27 cellular contexts compared by ENCODE assay signal in the genomic region with DNA sequence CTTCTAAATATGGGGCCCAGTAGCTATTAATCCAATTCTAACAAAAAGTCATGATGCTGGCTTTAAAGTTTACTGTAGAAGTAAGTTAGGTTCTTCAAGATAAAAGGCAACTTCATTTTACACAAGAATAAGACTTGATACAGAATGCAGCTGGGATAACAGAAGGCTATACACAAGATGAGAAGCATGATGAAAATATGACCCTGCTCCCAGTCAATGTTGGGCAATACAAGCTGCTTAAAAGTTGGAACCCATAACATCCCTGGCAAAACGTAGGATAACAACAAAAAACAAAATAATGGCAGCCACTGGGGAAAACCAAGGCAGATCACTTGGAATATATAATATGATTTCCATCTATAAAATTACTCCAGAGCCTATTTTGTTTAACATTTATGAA.
"Had no signal": no experiment of that assay in that cellular context is flagged by ENCODE, and none has a peak within 500 bp of the region (broad histone marks: within the 10 kb centered on the region; RNA-seq: fewer than 3 reads in every experiment).

No MANE protein-coding gene starts in this region.

- H3K4me3 ChIP-seq: neural progenitor cell, ovary, psoas muscle, right lobe of liver, sigmoid colon, stomach, thoracic aorta, thyroid gland, tibial nerve, upper lobe of left lung had no signal

- H3K27ac Mint-ChIP-seq: natural killer cell; nephron; neural progenitor cell; progenitor cell of endocrine pancreas; stimulated activated effector memory CD8-positive, alpha-beta T cell treated with anti-CD3 and anti-CD28 coated beads, Interleukin-12 subunit alpha, Interleukin-12 subunit beta, amount 100 ng/mL, for 72 hours; stimulated activated naive B cell treated with anti-CD40 and anti-IgM and Interleukin-4, amounts not matched to agents 10 μg/mL and 1 μg/mL and 100 μg/mL, for 72 hours; stimulated activated naive CD8-positive, alpha-beta T cell treated with anti-CD3 and anti-CD28 coated beads, Interleukin-15, Interleukin-2, amounts not matched to agents 100 ng/mL and 50 ng/mL, for 24 hours had no signal

- H3K36me3 Mint-ChIP-seq: natural killer cell; neural progenitor cell; stimulated activated effector memory CD8-positive, alpha-beta T cell treated with anti-CD3 and anti-CD28 coated beads, Interleukin-12 subunit alpha, Interleukin-12 subunit beta, amount 100 ng/mL, for 72 hours; stimulated activated naive B cell treated with anti-CD40 and anti-IgM and Interleukin-4, amounts not matched to agents 10 μg/mL and 1 μg/mL and 100 μg/mL, for 72 hours had no signal

- H3K9ac ChIP-seq: neural progenitor cell, parathyroid adenoma had no signal

- ATAC-seq: natural killer cell; right cardiac atrium; right lobe of liver; stimulated activated effector memory CD8-positive, alpha-beta T cell treated with anti-CD3 and anti-CD28 coated beads, Interleukin-12 subunit alpha, Interleukin-12 subunit beta, amount 100 ng/mL, for 72 hours; stimulated activated naive B cell treated with anti-CD40 and anti-IgM and Interleukin-4, amounts not matched to agents 10 μg/mL and 1 μg/mL and 100 μg/mL, for 72 hours had no signal

- H3K27me3 ChIP-seq: neural progenitor cell, ovary, sigmoid colon, stomach, thyroid gland, tibial nerve, upper lobe of left lung had no signal

- H3K36me3 ChIP-seq: neural progenitor cell, ovary, right lobe of liver, sigmoid colon, stomach, thoracic aorta, thyroid gland, tibial nerve, upper lobe of left lung had no signal

- H3K27me3 Mint-ChIP-seq: stimulated activated naive B cell treated with anti-CD40 and anti-IgM and Interleukin-4, amounts not matched to agents 10 μg/mL and 1 μg/mL and 100 μg/mL, for 72 hours had no signal

- H3K9me3 ChIP-seq: ovary, psoas muscle, right lobe of liver, sigmoid colon, stomach, thoracic aorta, thyroid gland, tibial nerve, upper lobe of left lung had no signal

- H3K9me3 Mint-ChIP-seq: nephron; neural progenitor cell; stimulated activated effector memory CD8-positive, alpha-beta T cell treated with anti-CD3 and anti-CD28 coated beads, Interleukin-12 subunit alpha, Interleukin-12 subunit beta, amount 100 ng/mL, for 72 hours; stimulated activated naive B cell treated with anti-CD40 and anti-IgM and Interleukin-4, amounts not matched to agents 10 μg/mL and 1 μg/mL and 100 μg/mL, for 72 hours; stimulated activated naive CD8-positive, alpha-beta T cell treated with anti-CD3 and anti-CD28 coated beads, Interleukin-15, Interleukin-2, amounts not matched to agents 100 ng/mL and 50 ng/mL, for 24 hours had no signal

- H3K4me1 ChIP-seq: neural progenitor cell, parathyroid adenoma, psoas muscle, right lobe of liver, sigmoid colon, thyroid gland, tibial nerve, upper lobe of left lung had no signal

- DNase-seq: natural killer cell; occipital lobe; ovary; posterior cingulate gyrus; psoas muscle; right cardiac atrium; right lobe of liver; sigmoid colon; small intestine; stimulated activated CD4-positive, alpha-beta T cell treated with anti-CD3 and anti-CD28 coated beads, Interleukin-15, amount 100 ng/mL, for 24 hours; stimulated activated CD4-positive, alpha-beta T cell treated with anti-CD3 and anti-CD28 coated beads, Interleukin-2, amount 100 ng/mL, for 24 hours; stimulated activated CD4-positive, alpha-beta T cell treated with anti-CD3 and anti-CD28 coated beads, Interleukin-2, amount 100 ng/mL, for 48 hours; stimulated activated CD4-positive, alpha-beta T cell treated with anti-CD3 and anti-CD28 coated beads, Interleukin-4, amount 100 ng/mL, for 24 hours; stimulated activated naive B cell treated with anti-CD40 and anti-IgM and Interleukin-4, amounts not matched to agents 10 μg/mL and 1 μg/mL and 100 μg/mL, for 72 hours; stimulated activated naive CD4-positive, alpha-beta T cell treated with Interleukin-2 at 50 U/mL for 16 hours; stomach; thyroid gland; trophoblast cell; upper lobe of left lung had no signal

- H3K4me3 Mint-ChIP-seq: natural killer cell; nephron; neural progenitor cell; stimulated activated effector memory CD8-positive, alpha-beta T cell treated with anti-CD3 and anti-CD28 coated beads, Interleukin-12 subunit alpha, Interleukin-12 subunit beta, amount 100 ng/mL, for 72 hours; stimulated activated naive B cell treated with anti-CD40 and anti-IgM and Interleukin-4, amounts not matched to agents 10 μg/mL and 1 μg/mL and 100 μg/mL, for 72 hours; stimulated activated naive CD8-positive, alpha-beta T cell treated with anti-CD3 and anti-CD28 coated beads, Interleukin-15, Interleukin-2, amounts not matched to agents 100 ng/mL and 50 ng/mL, for 24 hours had no signal

- H3K4me1 Mint-ChIP-seq: natural killer cell; neural progenitor cell; stimulated activated effector memory CD8-positive, alpha-beta T cell treated with anti-CD3 and anti-CD28 coated beads, Interleukin-12 subunit alpha, Interleukin-12 subunit beta, amount 100 ng/mL, for 72 hours; stimulated activated naive B cell treated with anti-CD40 and anti-IgM and Interleukin-4, amounts not matched to agents 10 μg/mL and 1 μg/mL and 100 μg/mL, for 72 hours had no signal
